In genomic region chr16:12612598-12613101, GRCh38 we compare ENCODE assay signal across 1 cellular context.
A peak's percentile ranks its signal among the peaks of the same experiment; 100 is the strongest.
TF ChIP-seq lines count a peak whose summit lies in the region.

No MANE protein-coding gene starts in this region.

TF ChIP-seq in K562, 482 proteins besides CTCF, POLR2A, EP300 and RAD21 (continued from another document and continues in another):
- TF ChIP-seq MLLT1 (IDR thresholded peaks at IDR 0.05) (peak in 1 of 2 experiments; percentile 74; a peak in 1 of 4 replicates), NCOA2 (IDR thresholded peaks at IDR 0.05; ENCODE audit: partially characterized antibody in 2 of 2) (peak in 1 of 2 experiments; percentile 9), POLR2H (tag; IDR thresholded peaks at IDR 0.05; ENCODE audit: low read depth) (no peak), ARID3B (CRISPR knock-in tag; IDR thresholded peaks at IDR 0.05; ENCODE audit: borderline replicate concordance) (no peak), ZNF431 (CRISPR knock-in tag; IDR thresholded peaks at IDR 0.05) (no peak), POLR2G (IDR thresholded peaks at IDR 0.05; ENCODE audit: low read depth, low read length) (no peak), KLF16 (IDR thresholded peaks at IDR 0.05) (0 out of 2 replicates have a peak, but pooled peaks have one; percentile 7), TAF7 (tag; IDR thresholded peaks at IDR 0.05) (no peak), SPI1 (IDR thresholded peaks at IDR 0.05; ENCODE audit: borderline replicate concordance, low read depth, low read length) (no peak), ELK3 (CRISPR knock-in tag; IDR thresholded peaks at IDR 0.05) (no peak), COPS2 (conservative IDR thresholded peaks at IDR 0.05) (no peak), ZNF232 (CRISPR knock-in tag; IDR thresholded peaks at IDR 0.05) (no peak), POU5F1 (IDR thresholded peaks at IDR 0.05; ENCODE audit: borderline replicate concordance, low read depth, low read length, partially characterized antibody) (no peak), CLOCK (CRISPR knock-in tag; IDR thresholded peaks at IDR 0.05; ENCODE audit: borderline replicate concordance) (no peak), HES1 (IDR thresholded peaks at IDR 0.05; ENCODE audit: low read depth) (no peak), ZNF507 (tag; conservative IDR thresholded peaks at IDR 0.05) (no peak), KDM5B (IDR thresholded peaks at IDR 0.05; ENCODE audit: insufficient replicate concordance, low read depth, low read length) (no peak), SRSF7 (optimal IDR thresholded peaks at IDR 0.05; ENCODE audit: low read depth, low read length) (no peak), ETS1 (conservative IDR thresholded peaks at IDR 0.05; ENCODE audit: control insufficient read depth, low read depth, low read length) (no peak), CBFA2T3 (IDR thresholded peaks at IDR 0.05) (peak; percentile 84), ARID2 (IDR thresholded peaks at IDR 0.05) (no peak), YBX1 (IDR thresholded peaks at IDR 0.05) (no peak), DLX4 (CRISPR knock-in tag; IDR thresholded peaks at IDR 0.05) (no peak), ZNF830 (CRISPR knock-in tag; IDR thresholded peaks at IDR 0.05) (no peak), TRIM24 (IDR thresholded peaks at IDR 0.05) (peak in 1 of 2 experiments; percentile 79; a peak in 2 of 4 replicates), EHMT2 (IDR thresholded peaks at IDR 0.05) (no peak), TFAM (CRISPR knock-in tag; conservative IDR thresholded peaks at IDR 0.05) (no peak), ZNF134 (CRISPR knock-in tag; conservative IDR thresholded peaks at IDR 0.05) (no peak), BRCA1 (IDR thresholded peaks at IDR 0.05) (no peak), BRCA1 (CRISPR knock-in tag; IDR thresholded peaks at IDR 0.05) (no peak), XRCC4 (IDR thresholded peaks at IDR 0.05; ENCODE audit: extremely low read depth, insufficient read depth, insufficient read length) (no peak), ZNF449 (CRISPR knock-in tag; IDR thresholded peaks at IDR 0.05) (no peak), PREB (CRISPR knock-in tag; IDR thresholded peaks at IDR 0.05) (no peak), SMAD1 (IDR thresholded peaks at IDR 0.05; ENCODE audit: low read depth, low read length, partially characterized antibody) (no peak), BRD9 (IDR thresholded peaks at IDR 0.05; ENCODE audit: low read depth, partially characterized antibody) (no peak), USF2 (CRISPR knock-in tag; IDR thresholded peaks at IDR 0.05) (no peak), IRF9 (tag; IDR thresholded peaks at IDR 0.05) (no peak), ZNF174 (CRISPR knock-in tag; IDR thresholded peaks at IDR 0.05) (no peak), NFE2 (IDR thresholded peaks at IDR 0.05; ENCODE audit: low read depth) (peak; percentile 78)
